In the genomic region with DNA sequence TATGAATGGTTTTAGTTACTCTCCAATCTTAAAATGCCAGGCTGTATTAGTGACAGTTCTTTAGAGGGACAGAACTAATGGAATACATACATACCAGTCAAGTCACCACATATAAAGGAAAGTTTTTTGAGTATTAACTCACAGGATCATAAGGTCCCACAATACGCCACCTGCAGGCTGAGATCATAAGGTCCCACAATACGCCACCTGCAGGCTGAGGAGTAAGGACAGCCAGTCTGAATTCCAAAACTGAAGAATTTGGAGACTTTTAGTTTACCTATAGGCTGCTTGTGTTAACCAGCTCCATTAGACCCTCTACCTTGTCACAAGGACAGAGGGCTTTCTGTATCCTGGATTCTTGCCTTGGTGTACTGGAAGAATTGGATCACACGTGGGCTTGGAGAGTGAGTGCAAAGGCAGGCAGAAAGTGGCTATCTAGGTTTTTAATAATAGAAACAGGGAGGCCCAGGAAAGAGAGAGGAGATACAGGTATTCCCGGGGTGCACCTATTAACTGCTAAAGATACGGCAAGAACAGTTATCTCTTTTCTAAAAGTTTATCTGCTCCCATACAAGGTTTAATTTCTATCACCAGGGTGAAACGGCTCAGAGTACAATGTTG, we compare ENCODE assay signal across 8 cellular contexts.
DNase-seq lines count a peak whose midpoint lies in the region; ATAC-seq and TF ChIP-seq lines count a peak whose summit lies in the region.

No MANE protein-coding gene starts in this region.

- no peak for TF ChIP-seq POLR2A in uterus (IDR thresholded peaks at IDR 0.05)

- no peaks in the 10 kb centered on the region for H3K4me1 ChIP-seq in uterus

- DNase-seq in DMS 273 treated with DMSO at 0.1 percent for 48 hours (lab: John Stamatoyannopoulos, UW) (peak; percentile 1), SKM-1 (lab: John Stamatoyannopoulos, UW; ENCODE audit: unreplicated experiment) (peak; percentile 10), left lobe of liver (ENCODE audit: low spot score) (no peak), caudate nucleus (lab: John Stamatoyannopoulos, UW) (no peak), uterus (no peak)
- no peak for DNase-seq in activated effector memory CD4-positive, alpha-beta T cell treated with Interleukin-2 at 50 U/mL for 16 hours

- no peak overlapping the region for H3K4me3 ChIP-seq in uterus

- H3K27me3 ChIP-seq in uterus: no peaks in the 10 kb centered on the region

- H3K9me3 ChIP-seq in uterus: no peaks in the 10 kb centered on the region

- TF ChIP-seq CTCF in uterus (IDR thresholded peaks at IDR 0.05): no peak

- no peaks in the 10 kb centered on the region for H3K36me3 ChIP-seq in uterus

- H3K27ac ChIP-seq in caudate nucleus (ENCODE audit: low read depth, low read length): no peak overlapping the region
- no peak overlapping the region for H3K27ac ChIP-seq in uterus

- intact Hi-C loops in uterus (cut with DNase I; ENCODE audit: low total_unique reads): no loop called here

- peak; percentile 59 for ATAC-seq in GM19438 (IDR thresholded peaks at IDR 0.05; ENCODE audit: low read depth, unreplicated experiment)
- ATAC-seq in HG03432 (IDR thresholded peaks at IDR 0.05; ENCODE audit: unreplicated experiment): peak; percentile 85
- ATAC-seq in left lobe of liver: peak; percentile 95

Comparison
In these comparisons a context has a peak if more than half of its experiments do, and no peak if none do; other contexts are left out.
1. DNase-seq: peak in DMS 273 treated with DMSO at 0.1 percent for 48 hours (single experiment) and SKM-1 (single experiment); none in left lobe of liver (single experiment), caudate nucleus (0 of 61), activated effector memory CD4-positive, alpha-beta T cell treated with Interleukin-2 at 50 U/mL for 16 hours (single experiment) and uterus (0 of 2).
2. Peak in every context shown above with its lines, with median percentiles within 50 percentile points of each other: ATAC-seq.